In genomic region chr1:100438375-100438774, GRCh38 we compare ENCODE assay signal across 13 cellular contexts.
"Had no signal": no experiment of that assay in that cellular context is flagged by ENCODE, and none has a peak within 500 bp of the region (broad histone marks: within the 10 kb centered on the region; RNA-seq: fewer than 3 reads in every experiment).

No MANE protein-coding gene starts in this region.

- DNase-seq: activated CD4-positive, alpha-beta T cell treated with anti-CD3 and anti-CD28 coated beads for 1 hour; activated CD8-positive, alpha-beta memory T cell treated with anti-CD3 and anti-CD28 coated beads for 24 hours; activated effector memory CD4-positive, alpha-beta T cell treated with Interleukin-2 at 50 U/mL for 16 hours; midbrain; posterior cingulate gyrus; small intestine; substantia nigra; trophoblast cell had no signal

- H3K4me3 ChIP-seq: cardiac muscle cell, gastroesophageal sphincter, right atrium auricular region, SK-N-MC had no signal

- ATAC-seq: gastroesophageal sphincter had no signal

- H3K4me3 Mint-ChIP-seq: T-helper 1 cell treated with Interleukin-12 subunit alpha and Interleukin-12 subunit beta and Interleukin-4 antibody, amounts not matched to agents 30 μg/mL and 1 μg/mL, for 36 hours had no signal

- H3K36me3 ChIP-seq: cardiac muscle cell, gastroesophageal sphincter, right atrium auricular region had no signal

- H3K9me3 ChIP-seq: gastroesophageal sphincter, right atrium auricular region had no signal

- H3K27ac ChIP-seq: gastroesophageal sphincter, right atrium auricular region, SK-N-MC had no signal

- H3K27me3 ChIP-seq: cardiac muscle cell, gastroesophageal sphincter, right atrium auricular region had no signal
